Comparison of ENCODE assay signal across 18 cellular contexts in the genomic region with DNA sequence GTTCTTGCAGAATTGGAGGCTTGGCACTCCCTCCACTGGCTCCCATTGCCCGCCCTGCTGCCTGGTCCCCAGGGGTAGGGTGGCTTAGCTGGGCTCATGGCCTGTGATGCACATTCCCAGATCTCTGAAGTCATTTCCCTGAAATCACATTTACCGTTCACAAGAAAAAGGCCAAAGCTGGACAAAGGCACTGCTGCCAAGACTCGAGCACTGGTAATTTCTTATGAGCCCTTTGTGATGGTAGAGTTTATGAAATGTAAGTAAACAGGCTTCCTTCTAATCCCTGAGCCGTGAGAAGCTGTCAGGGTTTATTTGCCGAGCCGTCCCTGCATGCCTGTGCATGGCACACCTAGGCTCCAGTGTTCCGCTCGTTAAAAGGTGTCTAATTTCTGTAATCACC.
DNase-seq lines count a peak whose midpoint lies in the region; ATAC-seq and TF ChIP-seq lines count a peak whose summit lies in the region.
"Had no signal": no experiment of that assay in that cellular context is flagged by ENCODE, and none has a peak within 500 bp of the region (broad histone marks: within the 10 kb centered on the region; RNA-seq: fewer than 3 reads in every experiment).

No MANE protein-coding gene starts in this region.

- H3K79me2 ChIP-seq in hepatocyte, result no peaks in the 10 kb centered on the region

- no peaks in the 10 kb centered on the region for H3K9me2 ChIP-seq in hepatocyte (replicated peaks; ENCODE audit: insufficient read depth)

- H4K20me1 ChIP-seq in hepatocyte (ENCODE audit: insufficient read depth, poor library complexity, severe bottlenecking), result no peaks in the 10 kb centered on the region

- DNase-seq in ascending aorta (ENCODE audit: low spot score in 2 of 2) (peak in 1 of 2 donors; percentile 14), coronary artery (ENCODE audit: low spot score) (no peak), hepatocyte (ENCODE audit: low spot score) (no peak), stomach (peak; percentile 56), SKM-1 treated with dmso at 0.1 percent for 144 hours (lab: John Stamatoyannopoulos, UW; ENCODE audit: unreplicated experiment) (no peak), pons (ENCODE audit: low spot score) (no peak), mucosa of descending colon (no peak)
- DNase-seq: BE2C; CD4-positive, alpha-beta memory T cell; COR-L47; DMS153; DMS79 treated with DMSO at 0.1 percent for 48 hours; EL; GOT3; H9 had no signal

- no peak for TF ChIP-seq EP300 in stomach (IDR thresholded peaks at IDR 0.05)

- H3K27me3 ChIP-seq in ascending aorta, result no peaks in the 10 kb centered on the region
- H3K27me3 ChIP-seq in hepatocyte, result no peaks in the 10 kb centered on the region
- no peaks in the 10 kb centered on the region for H3K27me3 ChIP-seq in stomach
- H3K27me3 ChIP-seq: BE2C had no signal

- no peak overlapping the region for H2AFZ ChIP-seq in hepatocyte

- no peak for ATAC-seq in HG02798 (IDR thresholded peaks at IDR 0.05; ENCODE audit: poor library complexity, unreplicated experiment)
- ATAC-seq in mucosa of descending colon, result no peak

- H3K27ac ChIP-seq in ascending aorta, result peak overlapping the region; percentile 66 to 76
- peak overlapping the region; percentile 53 to 66 for H3K27ac ChIP-seq in coronary artery
- peak overlapping the region; percentile 34 for H3K27ac ChIP-seq in hepatocyte
- peak overlapping the region in 4 of 5 donors; percentile 3 to 77 (median 52) for H3K27ac ChIP-seq in stomach
- H3K27ac ChIP-seq: A549, C4-2B had no signal

- intact Hi-C loops in ascending aorta (cut with DNase I), result no loop called here
- intact Hi-C loops in stomach (cut with DNase I; ENCODE audit: low total_unique reads), result no loop called here
- intact Hi-C loops in mucosa of descending colon (cut with DNase I, micrococcal nuclease), result no loop called here

- H3K9me3 ChIP-seq in ascending aorta (no peaks in the 10 kb centered on the region), hepatocyte (ENCODE audit: low read depth) (no peaks in the 10 kb centered on the region), stomach (no peaks in the 10 kb centered on the region), mucosa of descending colon (no peaks in the 10 kb centered on the region)
- H3K9me3 ChIP-seq: A549, BE2C had no signal

- no peak overlapping the region for H3K4me2 ChIP-seq in hepatocyte
- H3K4me2 ChIP-seq: A549 had no signal

- WGBS in hepatocyte (ENCODE audit: low lambda C conversion rate, missing lambda C conversion rate), result 76% methylated on average over 8 of the region's 8 CpGs
- 36 to 59% (median 41%) methylated on average over 6 to 8 of the region's 8 CpGs for WGBS in stomach, 5 donors

- TF ChIP-seq CTCF in ascending aorta (IDR thresholded peaks at IDR 0.05) (no peak), coronary artery (IDR thresholded peaks at IDR 0.05) (no peak), hepatocyte (IDR thresholded peaks at IDR 0.05; ENCODE audit: poor library complexity) (no peak), stomach (IDR thresholded peaks at IDR 0.05) (no peak), mucosa of descending colon (IDR thresholded peaks at IDR 0.05) (no peak)

- H3K4me3 ChIP-seq in ascending aorta (no peak overlapping the region), coronary artery (no peak overlapping the region), hepatocyte (no peak overlapping the region), stomach (no peak overlapping the region), mucosa of descending colon (no peak overlapping the region)
- H3K4me3 ChIP-seq: A549 had no signal

- H3K36me3 ChIP-seq in ascending aorta, result no peaks in the 10 kb centered on the region
- H3K36me3 ChIP-seq in hepatocyte (replicated peaks; ENCODE audit: insufficient read depth, low read depth), result no peaks in the 10 kb centered on the region
- peaks cover 0 to 16% (median 4%) of the 10 kb centered on the region in 4 donors for H3K36me3 ChIP-seq in stomach
- no peaks in the 10 kb centered on the region for H3K36me3 ChIP-seq in mucosa of descending colon (ENCODE audit: low read depth)

- H3K4me1 ChIP-seq in ascending aorta, result peaks cover 6% of the 10 kb centered on the region in 2 donors
- peaks cover 3% of the 10 kb centered on the region for H3K4me1 ChIP-seq in hepatocyte (ENCODE audit: insufficient read depth)
- H3K4me1 ChIP-seq in stomach, result peaks cover 0 to 13% (median 8%) of the 10 kb centered on the region in 4 donors
- H3K4me1 ChIP-seq in mucosa of descending colon (ENCODE audit: low read depth), result no peaks in the 10 kb centered on the region
- H3K4me1 ChIP-seq: A549 had no signal

- TF ChIP-seq POLR2A in stomach (IDR thresholded peaks at IDR 0.05), result no peak
